Comparison of ENCODE assay signal across 20 cellular contexts in the genomic region with DNA sequence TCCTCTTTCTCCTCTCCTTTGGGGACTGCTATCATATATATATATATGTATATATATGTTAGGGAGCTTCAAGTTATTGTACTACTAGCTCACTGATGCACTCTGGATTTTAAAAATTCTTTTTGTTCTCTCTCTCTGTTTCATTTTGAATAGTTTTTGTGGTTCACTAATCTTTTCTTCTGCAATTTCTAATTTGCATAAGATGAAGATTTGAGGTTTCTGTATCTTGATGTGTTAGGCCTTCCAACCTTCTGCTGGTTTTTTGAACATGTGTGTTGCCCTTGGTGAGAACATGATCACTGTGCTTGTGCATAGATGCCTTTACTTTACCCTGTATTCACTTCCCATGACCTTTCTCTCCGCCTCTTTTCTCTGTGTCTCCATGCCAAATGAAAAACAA.
"Had no signal": no experiment of that assay in that cellular context is flagged by ENCODE, and none has a peak within 500 bp of the region (broad histone marks: within the 10 kb centered on the region; RNA-seq: fewer than 3 reads in every experiment).

No MANE protein-coding gene starts in this region.

- H3K36me3 ChIP-seq: colonic mucosa, heart left ventricle, right atrium auricular region, sigmoid colon, tibial artery, upper lobe of left lung, uterus had no signal

- ATAC-seq: heart left ventricle; left colon; left ventricle myocardium superior; naive thymus-derived CD4-positive, alpha-beta T cell had no signal

- H3K27me3 ChIP-seq: colonic mucosa, right atrium auricular region, sigmoid colon, upper lobe of left lung, uterus had no signal

- H3K4me3 ChIP-seq: colonic mucosa, heart left ventricle, right atrium auricular region, sigmoid colon, skin epidermis, tibial artery, upper lobe of left lung, uterus had no signal

- H3K4me1 ChIP-seq: colonic mucosa, heart left ventricle, right atrium auricular region, sigmoid colon, tibial artery, upper lobe of left lung, uterus had no signal

- H3K9me3 ChIP-seq: colonic mucosa, sigmoid colon, uterus had no signal

- H3K4me3 Mint-ChIP-seq: endodermal cell; naive thymus-derived CD4-positive, alpha-beta T cell; neural crest cell had no signal

- H3K4me1 Mint-ChIP-seq: endodermal cell, neural crest cell had no signal

- H3K27ac ChIP-seq: colonic mucosa, heart left ventricle, right atrium auricular region, sigmoid colon, skin epidermis, tibial artery, upper lobe of left lung, uterus had no signal

- DNase-seq: colonic mucosa; effector CD4-positive, alpha-beta T cell; endodermal cell; foreskin melanocyte; heart left ventricle; hippocampal formation; left colon; left ventricle myocardium superior; mesendoderm; naive thymus-derived CD4-positive, alpha-beta T cell; sigmoid colon; stimulated activated CD4-positive, alpha-beta T cell treated with anti-CD3 and anti-CD28 coated beads, Interleukin-2, amount 100 ng/mL, for 24 hours; stimulated activated CD4-positive, alpha-beta T cell treated with anti-CD3 and anti-CD28 coated beads, Interleukin-4, amount 100 ng/mL, for 4 hours; stimulated activated naive CD4-positive, alpha-beta T cell; tibial artery; upper lobe of left lung; uterus had no signal
